Comparison of ENCODE assay signal across 25 cellular contexts in genomic region chr7:68868975-68869374, GRCh38.
"Had no signal": no experiment of that assay in that cellular context is flagged by ENCODE, and none has a peak within 500 bp of the region (broad histone marks: within the 10 kb centered on the region; RNA-seq: fewer than 3 reads in every experiment).

No MANE protein-coding gene starts in this region.

- H3K27ac ChIP-seq: breast epithelium, pancreas, prostate gland, stomach, thyroid gland, upper lobe of right lung had no signal

- H3K4me3 Mint-ChIP-seq: activated CD4-positive, alpha-beta memory T cell treated with anti-CD3 and anti-CD28 coated beads for 36 hours; activated CD4-positive, alpha-beta T cell treated with anti-CD3 and anti-CD28 coated beads, Interleukin-2, amount 10 ng/mL, durations not matched to agents 24 days and 14 days; activated naive CD4-positive, alpha-beta T cell treated with anti-CD3 and anti-CD28 coated beads for 36 hours; activated naive CD8-positive, alpha-beta T cell treated with anti-CD3 and anti-CD28 coated beads, Interleukin-2, amount 10 ng/mL, durations not matched to agents 7 days and 5 days; activated T-helper 1 cell treated with anti-CD3 and anti-CD28 coated beads, Interleukin-12 subunit alpha, Interleukin-12 subunit beta, Interleukin-2, Interleukin-4 antibody, amounts not matched to agents 30 ng/mL and 10 ng/mL and 1 ng/mL, durations not matched to agents 14 hours and 24 hours and 36 hours; nephron; stimulated activated naive B cell treated with anti-CD40 and anti-IgM and Interleukin-4, amounts not matched to agents 10 μg/mL and 1 μg/mL and 100 μg/mL, for 72 hours had no signal

- H3K4me1 ChIP-seq: breast epithelium, pancreas, prostate gland, stomach, thyroid gland, upper lobe of right lung had no signal

- H3K4me1 Mint-ChIP-seq: activated CD4-positive, alpha-beta T cell treated with anti-CD3 and anti-CD28 coated beads, Interleukin-2, amount 10 ng/mL, durations not matched to agents 24 days and 14 days; activated naive CD8-positive, alpha-beta T cell treated with anti-CD3 and anti-CD28 coated beads, Interleukin-2, amount 10 ng/mL, durations not matched to agents 7 days and 5 days; nephron; stimulated activated naive B cell treated with anti-CD40 and anti-IgM and Interleukin-4, amounts not matched to agents 10 μg/mL and 1 μg/mL and 100 μg/mL, for 72 hours had no signal

- H3K9me3 ChIP-seq: breast epithelium, pancreas, prostate gland, thyroid gland, upper lobe of right lung had no signal

- H3K27me3 ChIP-seq: breast epithelium, pancreas, thyroid gland, upper lobe of right lung had no signal

- H3K27me3 Mint-ChIP-seq: activated CD4-positive, alpha-beta memory T cell treated with anti-CD3 and anti-CD28 coated beads for 36 hours; activated CD4-positive, alpha-beta T cell treated with anti-CD3 and anti-CD28 coated beads, Interleukin-2, amount 10 ng/mL, durations not matched to agents 24 days and 14 days; activated naive CD8-positive, alpha-beta T cell treated with anti-CD3 and anti-CD28 coated beads, Interleukin-2, amount 10 ng/mL, durations not matched to agents 7 days and 5 days; stimulated activated naive B cell treated with anti-CD40 and anti-IgM and Interleukin-4, amounts not matched to agents 10 μg/mL and 1 μg/mL and 100 μg/mL, for 72 hours had no signal

- DNase-seq: activated CD4-positive, alpha-beta memory T cell treated with anti-CD3 and anti-CD28 coated beads for 36 hours; activated CD4-positive, alpha-beta T cell treated with anti-CD3 and anti-CD28 coated beads, Interleukin-2, amount 10 ng/mL, durations not matched to agents 24 days and 14 days; activated CD4-positive, CD25-positive, alpha-beta regulatory T cell treated with anti-CD3 and anti-CD28 coated beads, Interleukin-2, amount 50 U/mL, for 72 hours; activated CD8-positive, alpha-beta memory T cell treated with anti-CD3 and anti-CD28 coated beads, Interleukin-2, amount 50 U/mL, for 4 hours; activated effector memory CD4-positive, alpha-beta T cell treated with anti-CD3 and anti-CD28 coated beads, Interleukin-2, amount 50 U/mL, for 16 hours; activated naive CD4-positive, alpha-beta T cell treated with anti-CD3 and anti-CD28 coated beads for 36 hours; activated naive CD8-positive, alpha-beta T cell treated with anti-CD3 and anti-CD28 coated beads, Interleukin-2, amount 10 ng/mL, durations not matched to agents 7 days and 5 days; activated T-cell treated with anti-CD3 and anti-CD28 coated beads, Interleukin-2, amount 50 U/mL, for 1 hour; amniotic stem cell; central memory CD4-positive, alpha-beta T cell; effector CD8-positive, alpha-beta T cell; left cardiac atrium; mammary epithelial cell; pancreas; stimulated activated CD4-positive, alpha-beta T cell treated with anti-CD3 and anti-CD28 coated beads, Interleukin-15, amount 100 ng/mL, for 24 hours; stimulated activated CD4-positive, alpha-beta T cell treated with anti-CD3 and anti-CD28 coated beads, Interleukin-2, amount 100 ng/mL, for 24 hours; stimulated activated naive B cell treated with anti-CD40 and anti-IgM and Interleukin-4, amounts not matched to agents 10 μg/mL and 1 μg/mL and 100 μg/mL, for 72 hours; stomach; T-helper 2 cell; thyroid gland; upper lobe of right lung had no signal

- H3K36me3 ChIP-seq: breast epithelium, pancreas, prostate gland, stomach, thyroid gland, upper lobe of right lung had no signal

- H3K4me3 ChIP-seq: breast epithelium, pancreas, prostate gland, stomach, thyroid gland, upper lobe of right lung had no signal

- H3K36me3 Mint-ChIP-seq: activated CD4-positive, alpha-beta memory T cell treated with anti-CD3 and anti-CD28 coated beads for 36 hours; activated naive CD8-positive, alpha-beta T cell treated with anti-CD3 and anti-CD28 coated beads, Interleukin-2, amount 10 ng/mL, durations not matched to agents 7 days and 5 days; stimulated activated naive B cell treated with anti-CD40 and anti-IgM and Interleukin-4, amounts not matched to agents 10 μg/mL and 1 μg/mL and 100 μg/mL, for 72 hours had no signal

- H3K27ac Mint-ChIP-seq: activated CD4-positive, alpha-beta memory T cell treated with anti-CD3 and anti-CD28 coated beads for 36 hours; activated CD4-positive, alpha-beta T cell treated with anti-CD3 and anti-CD28 coated beads, Interleukin-2, amount 10 ng/mL, durations not matched to agents 24 days and 14 days; activated naive CD4-positive, alpha-beta T cell treated with anti-CD3 and anti-CD28 coated beads for 36 hours; activated naive CD8-positive, alpha-beta T cell treated with anti-CD3 and anti-CD28 coated beads, Interleukin-2, amount 10 ng/mL, durations not matched to agents 7 days and 5 days; activated T-helper 1 cell treated with anti-CD3 and anti-CD28 coated beads, Interleukin-12 subunit alpha, Interleukin-12 subunit beta, Interleukin-2, Interleukin-4 antibody, amounts not matched to agents 30 ng/mL and 10 ng/mL and 1 ng/mL, durations not matched to agents 14 hours and 24 hours and 36 hours; nephron; stimulated activated naive B cell treated with anti-CD40 and anti-IgM and Interleukin-4, amounts not matched to agents 10 μg/mL and 1 μg/mL and 100 μg/mL, for 72 hours had no signal
